Comparison of ENCODE assay signal across 9 cellular contexts in genomic region chr3:184016820-184017671, GRCh38. TPM values are rescaled to one million over a fixed set of nuclear protein-coding genes. Genes with fewer than 3 reads are reported as not detected.
DNase-seq lines count a peak whose midpoint lies in the region; ATAC-seq and TF ChIP-seq lines count a peak whose summit lies in the region.
"Had no signal": no experiment of that assay in that cellular context is flagged by ENCODE, and none has a peak within 500 bp of the region (broad histone marks: within the 10 kb centered on the region; RNA-seq: fewer than 3 reads in every experiment).

No MANE protein-coding gene starts in this region.

- CTCF ChIA-PET in PC-3 (lab: Charles Lee), result interaction anchor here (0.5 to 1.0 kb wide), 5 partner anchors 10 to 155 kb away, joined by 4 to 10 read pairs (median 4); no protein-coding TSS in a partner anchor
- CTCF ChIA-PET in activated naive CD4-positive, alpha-beta T cell treated with anti-CD3 and anti-CD28 coated beads, Interleukin-2, amount 10 ng/mL, durations not matched to agents 7 days and 5 days (lab: Charles Lee), result interaction anchor here (0.7 to 2.9 kb wide), 6 partner anchors 10 to 552 kb away, joined by 3 to 13 read pairs (median 6); partner anchors contain the start of gene PARL

- H2AFZ ChIP-seq in DND-41 (ENCODE audit: low read depth, low read length), result peak overlapping the region; percentile 99
- peak overlapping the region; percentile 100 for H2AFZ ChIP-seq in PC-3 (ENCODE audit: low read length)

- TF ChIP-seq EP300 in ovary (IDR thresholded peaks at IDR 0.05), result no peak

- H3K4me3 ChIP-seq in DND-41 (ENCODE audit: low read depth in 1 of 2, low read length in 2 of 2) (peak overlapping the region; percentile 63 to 96), PC-3 (ENCODE audit: low read length) (peak overlapping the region; percentile 98), ovary (peak overlapping the region; percentile 100)

- no peaks in the 10 kb centered on the region for H3K9me3 Mint-ChIP-seq in activated naive CD4-positive, alpha-beta T cell treated with anti-CD3 and anti-CD28 coated beads, Interleukin-2, amount 10 ng/mL, durations not matched to agents 7 days and 5 days
- H3K9me3 Mint-ChIP-seq in type B pancreatic cell, result no peaks in the 10 kb centered on the region

- no peaks in the 10 kb centered on the region for H3K9me2 ChIP-seq in PC-3 (replicated peaks; ENCODE audit: low read length)

- H3K36me3 ChIP-seq in DND-41 (ENCODE audit: insufficient read depth, low read length) (peaks cover 17% of the 10 kb centered on the region), PC-3 (ENCODE audit: low read depth, low read length) (peaks cover 13% of the 10 kb centered on the region; the same call in 1 of the 2 replicates), ovary (no peaks in the 10 kb centered on the region)

- BruUV-seq in PC-3 (replicated peaks; lab: Mats Ljungman, UMichigan), result TSS peak; percentile 41

- peak overlapping the region; percentile 80 for H3K9ac ChIP-seq in DND-41 (ENCODE audit: low read depth, low read length)
- H3K9ac ChIP-seq in PC-3 (ENCODE audit: low read length), result peak overlapping the region; percentile 85

- H3F3A ChIP-seq in PC-3 (ENCODE audit: low read length, unreplicated experiment), result no peaks in the 10 kb centered on the region

- H3K27me3 Mint-ChIP-seq in activated naive CD4-positive, alpha-beta T cell treated with anti-CD3 and anti-CD28 coated beads, Interleukin-2, amount 10 ng/mL, durations not matched to agents 7 days and 5 days, result peaks cover 27% of the 10 kb centered on the region
- H3K27me3 Mint-ChIP-seq in type B pancreatic cell, result peaks cover 11% of the 10 kb centered on the region

- peaks cover 36% of the 10 kb centered on the region for H3K4me1 Mint-ChIP-seq in activated naive CD4-positive, alpha-beta T cell treated with anti-CD3 and anti-CD28 coated beads, Interleukin-2, amount 10 ng/mL, durations not matched to agents 7 days and 5 days
- peaks cover 28% of the 10 kb centered on the region for H3K4me1 Mint-ChIP-seq in type B pancreatic cell (ENCODE audit: unreplicated experiment)

- peaks cover 35% of the 10 kb centered on the region for H3K4me1 ChIP-seq in DND-41 (ENCODE audit: insufficient read depth, low read length)
- peaks cover 35% of the 10 kb centered on the region for H3K4me1 ChIP-seq in PC-3 (ENCODE audit: insufficient read depth, low read length)
- H3K4me1 ChIP-seq in ovary (ENCODE audit: insufficient read depth), result no peaks in the 10 kb centered on the region

- POLR2A ChIA-PET in PC-3 (lab: Charles Lee; ENCODE audit: unreplicated experiment), result no interaction called here

- peaks cover 8% of the 10 kb centered on the region for H3K36me3 Mint-ChIP-seq in activated naive CD4-positive, alpha-beta T cell treated with anti-CD3 and anti-CD28 coated beads, Interleukin-2, amount 10 ng/mL, durations not matched to agents 7 days and 5 days
- H3K36me3 Mint-ChIP-seq in type B pancreatic cell, result peaks cover 14% of the 10 kb centered on the region

- H3K9me3 ChIP-seq in DND-41 (ENCODE audit: insufficient read depth, low read length, severe bottlenecking), result no peaks in the 10 kb centered on the region
- no peaks in the 10 kb centered on the region for H3K9me3 ChIP-seq in PC-3 (ENCODE audit: low read length)
- H3K9me3 ChIP-seq in ovary, result no peaks in the 10 kb centered on the region

- WGBS in ovary, 3 donors, result 4 to 7% (median 6%) methylated on average over 49 to 57 of the region's 57 CpGs

- H3K79me2 ChIP-seq in DND-41 (ENCODE audit: insufficient read depth, low read length) (peaks cover 30% of the 10 kb centered on the region), PC-3 (ENCODE audit: low read length) (peaks cover 32% of the 10 kb centered on the region)

- peak; percentile 93 for TF ChIP-seq CTCF in DND-41 (IDR thresholded peaks at IDR 0.05; ENCODE audit: borderline replicate concordance, extremely low read depth, low read length, poor library complexity, severe bottlenecking)
- peak; percentile 96 for TF ChIP-seq CTCF in PC-3 (conservative IDR thresholded peaks at IDR 0.05; ENCODE audit: low read depth, low read length)
- peak; percentile 86 to 91 (median 88) for TF ChIP-seq CTCF in ovary (IDR thresholded peaks at IDR 0.05)
- TF ChIP-seq CTCF in type B pancreatic cell (conservative IDR thresholded peaks at IDR 0.05), result peak; percentile 100

- peak overlapping the region; percentile 90 for H3K27ac Mint-ChIP-seq in activated naive CD4-positive, alpha-beta T cell treated with anti-CD3 and anti-CD28 coated beads, Interleukin-2, amount 10 ng/mL, durations not matched to agents 7 days and 5 days
- H3K27ac Mint-ChIP-seq in type B pancreatic cell, result peak overlapping the region; percentile 96

- H3K4me3 Mint-ChIP-seq in activated naive CD4-positive, alpha-beta T cell treated with anti-CD3 and anti-CD28 coated beads, Interleukin-2, amount 10 ng/mL, durations not matched to agents 7 days and 5 days, result peak overlapping the region; percentile 100
- peak overlapping the region; percentile 100 for H3K4me3 Mint-ChIP-seq in type B pancreatic cell

- no peak for TF ChIP-seq POLR2A in ovary (IDR thresholded peaks at IDR 0.05)

- peak; percentile 76 for ATAC-seq in DND-41 (ENCODE audit: insufficient read depth, low read depth)
- ATAC-seq in GM21390 (IDR thresholded peaks at IDR 0.05; ENCODE audit: unreplicated experiment), result peak; percentile 78
- peak; percentile 83 for ATAC-seq in PC-3
- ATAC-seq in Right ventricle myocardium inferior, result peak; percentile 93

- H4K20me1 ChIP-seq in DND-41 (ENCODE audit: insufficient read depth, low read length) (no peaks in the 10 kb centered on the region), PC-3 (ENCODE audit: low read length) (no peaks in the 10 kb centered on the region)

- peak; percentile 56 for DNase-seq in DND-41
- peak; percentile 74 for DNase-seq in HT1080 (ENCODE audit: low read depth)
- DNase-seq in PC-3, result peak; percentile 71
- DNase-seq in activated naive CD4-positive, alpha-beta T cell treated with anti-CD3 and anti-CD28 coated beads, Interleukin-2, amount 10 ng/mL, durations not matched to agents 7 days and 5 days, result peak; percentile 65
- DNase-seq in Right ventricle myocardium inferior (ENCODE audit: missing footprints), result peak; percentile 90
- peak; percentile 54 to 79 (median 60) for DNase-seq in ovary
- DNase-seq in type B pancreatic cell (ENCODE audit: extremely low spot score, unreplicated experiment), result peak; percentile 79

- peak overlapping the region; percentile 96 for H3K4me2 ChIP-seq in DND-41 (ENCODE audit: insufficient read depth, low read length)
- H3K4me2 ChIP-seq in PC-3 (ENCODE audit: low read length), result peak overlapping the region; percentile 95

- peaks cover 3% of the 10 kb centered on the region for H3K27me3 ChIP-seq in DND-41 (ENCODE audit: insufficient read depth, low read length, poor library complexity)
- H3K27me3 ChIP-seq in PC-3 (ENCODE audit: low read length), result no peaks in the 10 kb centered on the region
- no peaks in the 10 kb centered on the region for H3K27me3 ChIP-seq in ovary

- intact Hi-C loops in PC-3 (cut with micrococcal nuclease), result loop anchor here (1.0 to 2.0 kb wide), 4 partner anchors 9 to 122 kb away; partner anchors contain the start of gene EIF2B5
- intact Hi-C loops in Right ventricle myocardium inferior (cut with DNase I), result loop anchor here (2.0 to 10.0 kb wide), 5 partner anchors 115 to 318 kb away; partner anchors contain the start of genes ABCF3 and FAM131A
- intact Hi-C loops in ovary (cut with DNase I), result loop anchor here in 2 of 4 donors (5.0 kb wide), 2 partner anchors 120 to 225 kb away; no protein-coding TSS in a partner anchor

- H3K27ac ChIP-seq in DND-41 (ENCODE audit: low read length) (peak overlapping the region; percentile 77), PC-3 (ENCODE audit: low read length) (peak overlapping the region; percentile 26; the same call in 1 of the 2 replicates), ovary (no peak overlapping the region)

RNA-seq across cellular contexts. Expression of gene ABCC5, which starts 0.6 kb away (rescaled TPM):
- total RNA-seq in HT1080 (2014; rRNA removed; shearing (Covaris generic)), result 17.3 and 18.2 TPM in 2 replicates
- polyA plus RNA-seq in HT1080 (2015; cell fraction: cytosol; rRNA removed), result 10.6 and 11.3 TPM in 2 replicates
- 99.6 and 101 TPM in 2 replicates for polyA plus RNA-seq in HT1080 (2015; cell fraction: nucleus; rRNA removed)
- 16.1 and 24.9 TPM in 2 replicates for total RNA-seq in PC-3 (2014; rRNA removed)
- 48.2 TPM for total RNA-seq in Right ventricle myocardium inferior
- total RNA-seq in ovary, result 10 to 100 TPM; 16.3 to 23.1 (median 19.8) TPM
- polyA plus RNA-seq in ovary, result 10 to 100 TPM; 19.4 to 29.4 TPM
- 39.3 and 61.2 TPM in 2 replicates for total RNA-seq in type B pancreatic cell (ENCODE audit: low replicate concordance)

RNA-seq across cellular contexts. Expression of gene HTR3D, which starts 14.5 kb away (rescaled TPM):
- total RNA-seq in HT1080 (2014; rRNA removed; shearing (Covaris generic)), result not detected in 2 replicates
- polyA plus RNA-seq in HT1080 (2015; cell fraction: cytosol; rRNA removed), result not detected in 2 replicates
- polyA plus RNA-seq in HT1080 (2015; cell fraction: nucleus; rRNA removed), result not detected in 2 replicates
- total RNA-seq in PC-3 (2014; rRNA removed) (not detected in 2 replicates), Right ventricle myocardium inferior (not detected), ovary (under 1 TPM in 1 of 7 donors, not detected in 6; 0.24 TPM), type B pancreatic cell (ENCODE audit: low replicate concordance) (not detected in 2 replicates)
- not detected for polyA plus RNA-seq in ovary
- total RNA-seq: subcutaneous adipose tissue had no signal

RNA-seq across cellular contexts. Expression of gene HTR3C, which starts 35.8 kb away (rescaled TPM):
- not detected in 2 replicates for total RNA-seq in HT1080 (2014; rRNA removed; shearing (Covaris generic))
- not detected in 2 replicates for polyA plus RNA-seq in HT1080 (2015; cell fraction: cytosol; rRNA removed)
- not detected in 2 replicates for polyA plus RNA-seq in HT1080 (2015; cell fraction: nucleus; rRNA removed)
- total RNA-seq in PC-3 (2014; rRNA removed) (not detected in 2 replicates), Right ventricle myocardium inferior (not detected), ovary (not detected), type B pancreatic cell (ENCODE audit: low replicate concordance) (not detected in 2 replicates)
- polyA plus RNA-seq in ovary, result not detected
- total RNA-seq: subcutaneous adipose tissue had no signal

Comparison
In these comparisons a context has a peak if more than half of its experiments do, and no peak if none do; other contexts are left out.
1. H3K27ac ChIP-seq: peak in DND-41 (single experiment) and PC-3 (single experiment); none in ovary (0 of 2).
2. Peak in every context shown above with its lines, with median percentiles within 50 percentile points of each other: ATAC-seq, DNase-seq, H3K4me3 ChIP-seq and CTCF ChIP-seq.